In genomic region chr4:72567821-72568620, GRCh38 we compare ENCODE assay signal across 2 cellular contexts.
TF ChIP-seq lines count a peak whose summit lies in the region.

No MANE protein-coding gene starts in this region.

TF ChIP-seq in SK-N-SH treated with all-trans-retinoic acid at 6 μM for 48 hours, 23 proteins besides CTCF, POLR2A, EP300 and RAD21 (continued from another document):
- TF ChIP-seq CREB5 (CRISPR knock-in tag; IDR thresholded peaks at IDR 0.05; ENCODE audit: low read depth): no peak
- no peak for TF ChIP-seq RARB (CRISPR knock-in tag; IDR thresholded peaks at IDR 0.05)
- no peak for TF ChIP-seq CSDC2 (CRISPR knock-in tag; IDR thresholded peaks at IDR 0.05)
- TF ChIP-seq CSRNP3 (CRISPR knock-in tag; IDR thresholded peaks at IDR 0.05): no peak
- no peak for TF ChIP-seq GLIS3 (CRISPR knock-in tag; IDR thresholded peaks at IDR 0.05)
- no peak for TF ChIP-seq ISL1 (CRISPR knock-in tag; IDR thresholded peaks at IDR 0.05)
- TF ChIP-seq ZNF565 (CRISPR knock-in tag; conservative IDR thresholded peaks at IDR 0.05; ENCODE audit: low read depth): no peak
- no peak for TF ChIP-seq ESRRG (CRISPR knock-in tag; IDR thresholded peaks at IDR 0.05)

TF ChIP-seq in liver, 16 proteins besides CTCF, POLR2A, EP300 and RAD21 (continued from another document):
- TF ChIP-seq TAF1 (conservative IDR thresholded peaks at IDR 0.05) (no peak), FOXA2 (IDR thresholded peaks at IDR 0.05) (no peak), EGR1 (IDR thresholded peaks at IDR 0.05; ENCODE audit: low read depth in 2 of 2) (no peak)
